8 cellular contexts compared by ENCODE assay signal in genomic region chr14:58572092-58572853, GRCh38.
DNase-seq lines count a peak whose midpoint lies in the region; ATAC-seq, FAIRE-seq and TF ChIP-seq lines count a peak whose summit lies in the region.

No MANE protein-coding gene starts in this region.

- H3K9ac ChIP-seq in kidney (ENCODE audit: low read length in 2 of 2) = no peak overlapping the region

- peak; percentile 74 for ATAC-seq in activated CD8-positive, alpha-beta T cell treated with anti-CD3 and anti-CD28 coated beads, Interleukin-2, amount 10 ng/mL, durations not matched to agents 7 days and 5 days
- no peak for ATAC-seq in sciatic nerve
- ATAC-seq in GM19351 (IDR thresholded peaks at IDR 0.05; ENCODE audit: unreplicated experiment) = no peak

- H3K9me3 Mint-ChIP-seq in activated CD8-positive, alpha-beta T cell treated with anti-CD3 and anti-CD28 coated beads, Interleukin-2, amount 10 ng/mL, durations not matched to agents 7 days and 5 days (ENCODE audit: insufficient read depth) = no peaks in the 10 kb centered on the region

- H3K27ac ChIP-seq in kidney (ENCODE audit: low read depth in 2 of 2, low read length in 2 of 2) = no peak overlapping the region

- H3K4me1 Mint-ChIP-seq in activated CD8-positive, alpha-beta T cell treated with anti-CD3 and anti-CD28 coated beads, Interleukin-2, amount 10 ng/mL, durations not matched to agents 7 days and 5 days (ENCODE audit: low read depth) = peaks cover 18% of the 10 kb centered on the region

- H3K4me3 Mint-ChIP-seq in activated CD8-positive, alpha-beta T cell treated with anti-CD3 and anti-CD28 coated beads, Interleukin-2, amount 10 ng/mL, durations not matched to agents 7 days and 5 days = no peak overlapping the region

- no peaks in the 10 kb centered on the region for H3K27me3 Mint-ChIP-seq in activated CD8-positive, alpha-beta T cell treated with anti-CD3 and anti-CD28 coated beads, Interleukin-2, amount 10 ng/mL, durations not matched to agents 7 days and 5 days (ENCODE audit: low read depth)

- intact Hi-C loops in sciatic nerve (cut with DNase I) = no loop called here
- intact Hi-C loops in kidney (cut with DNase I) = no loop called here

- no peaks in the 10 kb centered on the region for H3K36me3 Mint-ChIP-seq in activated CD8-positive, alpha-beta T cell treated with anti-CD3 and anti-CD28 coated beads, Interleukin-2, amount 10 ng/mL, durations not matched to agents 7 days and 5 days (ENCODE audit: low read depth)

- CTCF ChIA-PET in activated CD8-positive, alpha-beta T cell treated with anti-CD3 and anti-CD28 coated beads, Interleukin-2, amount 10 ng/mL, durations not matched to agents 7 days and 5 days (lab: Charles Lee) = no interaction called here

- H3K27me3 ChIP-seq in H7 (ENCODE audit: control insufficient read depth, insufficient read depth, low read length) = no peaks in the 10 kb centered on the region

- DNase-seq in H7 = peak; percentile 33
- DNase-seq in activated CD8-positive, alpha-beta T cell treated with anti-CD3 and anti-CD28 coated beads, Interleukin-2, amount 10 ng/mL, durations not matched to agents 7 days and 5 days = peak; percentile 35
- peak; percentile 12 for DNase-seq in fibroblast of the aortic adventitia (ENCODE audit: low read depth)
- peak; percentile 30 to 70 for DNase-seq in stimulated activated CD4-positive, alpha-beta T cell treated with anti-CD3 and anti-CD28 coated beads, Interleukin-4, amount 100 ng/mL, for 4 hours
- no peak for DNase-seq in sciatic nerve (ENCODE audit: low spot score)
- no peak for DNase-seq in globus pallidus (ENCODE audit: low spot score)
- no peak for DNase-seq in kidney

- H3K4me1 ChIP-seq in kidney (ENCODE audit: control insufficient read depth in 1 of 2, insufficient read depth in 1 of 2, low read depth in 1 of 2, low read length in 2 of 2) = no peaks in the 10 kb centered on the region

- POLR2A ChIA-PET in activated CD8-positive, alpha-beta T cell treated with anti-CD3 and anti-CD28 coated beads, Interleukin-2, amount 10 ng/mL, durations not matched to agents 7 days and 5 days (lab: Charles Lee) = no interaction called here

- no peak overlapping the region for H3K27ac Mint-ChIP-seq in activated CD8-positive, alpha-beta T cell treated with anti-CD3 and anti-CD28 coated beads, Interleukin-2, amount 10 ng/mL, durations not matched to agents 7 days and 5 days

- H3K36me3 ChIP-seq in H7 (replicated peaks; ENCODE audit: control insufficient read depth, insufficient read depth, low read length) (no peaks in the 10 kb centered on the region), kidney (ENCODE audit: control insufficient read depth in 1 of 2, insufficient read depth in 2 of 2, low read length in 2 of 2) (no peaks in the 10 kb centered on the region)

- no peaks in the 10 kb centered on the region for H3K9me3 ChIP-seq in kidney (ENCODE audit: control insufficient read depth in 1 of 2, low read length in 2 of 2)

- TF ChIP-seq CTCF in fibroblast of the aortic adventitia (IDR thresholded peaks at IDR 0.05; ENCODE audit: insufficient read depth, low read length) = no peak
- no peak for TF ChIP-seq CTCF in kidney (IDR thresholded peaks at IDR 0.05; ENCODE audit: borderline replicate concordance, extremely low read depth, insufficient read depth)

- no peak overlapping the region for H3K4me3 ChIP-seq in H7 (ENCODE audit: insufficient read depth, low read depth, low read length)
- no peak overlapping the region for H3K4me3 ChIP-seq in fibroblast of the aortic adventitia (ENCODE audit: low read depth, low read length)
- H3K4me3 ChIP-seq in kidney (ENCODE audit: low read length in 2 of 2) = no peak overlapping the region

- no peak for FAIRE-seq in kidney (lab: Jason Lieb, UNC)

Comparison
In these comparisons a context has a peak if more than half of its experiments do, and no peak if none do; other contexts are left out.
1. DNase-seq: peak in H7 (single experiment), activated CD8-positive, alpha-beta T cell treated with anti-CD3 and anti-CD28 coated beads, Interleukin-2, amount 10 ng/mL, durations not matched to agents 7 days and 5 days (single experiment), fibroblast of the aortic adventitia (single experiment) and stimulated activated CD4-positive, alpha-beta T cell treated with anti-CD3 and anti-CD28 coated beads, Interleukin-4, amount 100 ng/mL, for 4 hours (2 of 2); none in sciatic nerve (single experiment), globus pallidus (single experiment) and kidney (single experiment).